Comparison of ENCODE assay signal across 23 cellular contexts in genomic region chr4:187811586-187811985, GRCh38.
"Had no signal": no experiment of that assay in that cellular context is flagged by ENCODE, and none has a peak within 500 bp of the region (broad histone marks: within the 10 kb centered on the region; RNA-seq: fewer than 3 reads in every experiment).

No MANE protein-coding gene starts in this region.

- H3K27me3 ChIP-seq: breast epithelium, heart right ventricle, left lung, stomach, suprapubic skin, tibial artery had no signal

- H3K9me3 ChIP-seq: breast epithelium, lower lobe of right lung, prostate gland, stomach, suprapubic skin, tibial artery had no signal

- H3K36me3 ChIP-seq: breast epithelium, heart right ventricle, left lung, lower lobe of right lung, prostate gland, stomach, suprapubic skin, tibial artery had no signal

- H3K4me3 Mint-ChIP-seq: activated CD4-positive, alpha-beta memory T cell treated with anti-CD3 and anti-CD28 coated beads, Interleukin-2, amount 10 ng/mL, durations not matched to agents 7 days and 5 days; activated T-cell treated with anti-CD3 and anti-CD28 coated beads, Interleukin-2, amount 50 U/mL, for 4 hours; activated T-helper 17 cell treated with anti-CD3 and anti-CD28 coated beads, Interleukin-2, amount 50 U/mL, for 72 hours; naive thymus-derived CD8-positive, alpha-beta T cell; stimulated activated naive B cell treated with anti-CD40 and anti-IgM and Interleukin-4, amounts not matched to agents 10 μg/mL and 1 μg/mL and 100 μg/mL, for 72 hours had no signal

- H3K36me3 Mint-ChIP-seq: stimulated activated naive B cell treated with anti-CD40 and anti-IgM and Interleukin-4, amounts not matched to agents 10 μg/mL and 1 μg/mL and 100 μg/mL, for 72 hours had no signal

- H3K4me1 Mint-ChIP-seq: activated CD4-positive, alpha-beta memory T cell treated with anti-CD3 and anti-CD28 coated beads, Interleukin-2, amount 10 ng/mL, durations not matched to agents 7 days and 5 days; activated T-helper 17 cell treated with anti-CD3 and anti-CD28 coated beads, Interleukin-2, amount 50 U/mL, for 72 hours; naive thymus-derived CD8-positive, alpha-beta T cell; stimulated activated naive B cell treated with anti-CD40 and anti-IgM and Interleukin-4, amounts not matched to agents 10 μg/mL and 1 μg/mL and 100 μg/mL, for 72 hours had no signal

- H3K27ac ChIP-seq: breast epithelium, heart right ventricle, left lung, lower lobe of right lung, prostate gland, stomach, suprapubic skin, tibial artery, VCaP had no signal

- DNase-seq: activated CD4-positive, alpha-beta memory T cell treated with anti-CD3 and anti-CD28 coated beads, Interleukin-2, amount 10 ng/mL, durations not matched to agents 7 days and 5 days; activated CD4-positive, alpha-beta T cell treated with anti-CD3 and anti-CD28 coated beads for 48 hours; activated gamma-delta T cell treated with Interleukin-2 at 50 U/mL for 16 hours; activated naive CD4-positive, alpha-beta T cell treated with anti-CD3 and anti-CD28 coated beads, Interleukin-2, amount 50 U/mL, for 16 hours; activated T-cell treated with anti-CD3 and anti-CD28 coated beads, Interleukin-2, amount 50 U/mL, for 4 hours; amygdala; central memory CD4-positive, alpha-beta T cell; heart right ventricle; kidney glomerular epithelial cell; left lung; lower lobe of right lung; mesenchymal stem cell; naive thymus-derived CD8-positive, alpha-beta T cell; stimulated activated CD4-positive, alpha-beta T cell treated with anti-CD3 and anti-CD28 coated beads, Interleukin-15, amount 100 ng/mL, for 24 hours; stimulated activated CD4-positive, alpha-beta T cell treated with anti-CD3 and anti-CD28 coated beads, Interleukin-2, amount 100 ng/mL, for 24 hours; stimulated activated naive B cell treated with anti-CD40 and anti-IgM and Interleukin-4, amounts not matched to agents 10 μg/mL and 1 μg/mL and 100 μg/mL, for 72 hours; stomach; tibial artery had no signal

- H3K27ac Mint-ChIP-seq: activated CD4-positive, alpha-beta memory T cell treated with anti-CD3 and anti-CD28 coated beads, Interleukin-2, amount 10 ng/mL, durations not matched to agents 7 days and 5 days; activated T-helper 17 cell treated with anti-CD3 and anti-CD28 coated beads, Interleukin-2, amount 50 U/mL, for 72 hours; stimulated activated naive B cell treated with anti-CD40 and anti-IgM and Interleukin-4, amounts not matched to agents 10 μg/mL and 1 μg/mL and 100 μg/mL, for 72 hours had no signal

- H3K4me1 ChIP-seq: breast epithelium, heart right ventricle, left lung, lower lobe of right lung, prostate gland, stomach, suprapubic skin, tibial artery had no signal

- H3K4me3 ChIP-seq: breast epithelium, heart right ventricle, left lung, lower lobe of right lung, prostate gland, stomach, suprapubic skin, tibial artery had no signal

- H3K27me3 Mint-ChIP-seq: activated CD4-positive, alpha-beta memory T cell treated with anti-CD3 and anti-CD28 coated beads, Interleukin-2, amount 10 ng/mL, durations not matched to agents 7 days and 5 days; activated T-helper 17 cell treated with anti-CD3 and anti-CD28 coated beads, Interleukin-2, amount 50 U/mL, for 72 hours; naive thymus-derived CD8-positive, alpha-beta T cell; stimulated activated naive B cell treated with anti-CD40 and anti-IgM and Interleukin-4, amounts not matched to agents 10 μg/mL and 1 μg/mL and 100 μg/mL, for 72 hours had no signal
